In genomic region chr11:11265994-11266606, GRCh38 we compare ENCODE assay signal across 8 cellular contexts.
DNase-seq lines count a peak whose midpoint lies in the region; ATAC-seq, FAIRE-seq and TF ChIP-seq lines count a peak whose summit lies in the region.

No MANE protein-coding gene starts in this region.

- no peaks in the 10 kb centered on the region for H3K9me3 Mint-ChIP-seq in CD8-positive, alpha-beta memory T cell
- no peaks in the 10 kb centered on the region for H3K9me3 Mint-ChIP-seq in activated CD4-positive, alpha-beta T cell treated with anti-CD3 and anti-CD28 coated beads, Interleukin-2, amount 10 ng/mL, durations not matched to agents 24 days and 14 days
- no peaks in the 10 kb centered on the region for H3K9me3 Mint-ChIP-seq in nephron

- FAIRE-seq in urothelium cell line (lab: Jason Lieb, UNC), result no peak

- no peaks in the 10 kb centered on the region for H3K9me3 ChIP-seq in CD8-positive, alpha-beta memory T cell (ENCODE audit: low read length)
- no peaks in the 10 kb centered on the region for H3K9me3 ChIP-seq in effector memory CD4-positive, alpha-beta T cell (ENCODE audit: control insufficient read depth, low read length)

- POLR2A ChIA-PET in CD8-positive, alpha-beta memory T cell (lab: Charles Lee), result no interaction called here

- H3K4me1 Mint-ChIP-seq in CD8-positive, alpha-beta memory T cell, result no peaks in the 10 kb centered on the region
- H3K4me1 Mint-ChIP-seq in activated CD4-positive, alpha-beta T cell treated with anti-CD3 and anti-CD28 coated beads, Interleukin-2, amount 10 ng/mL, durations not matched to agents 24 days and 14 days, result no peaks in the 10 kb centered on the region
- H3K4me1 Mint-ChIP-seq in nephron, result peaks cover 8% of the 10 kb centered on the region

- H3K4me1 ChIP-seq in CD8-positive, alpha-beta memory T cell (ENCODE audit: insufficient read depth, low read length), result no peaks in the 10 kb centered on the region
- H3K4me1 ChIP-seq in effector memory CD4-positive, alpha-beta T cell (ENCODE audit: control insufficient read depth, insufficient read depth, low read length, poor library complexity, severe bottlenecking), result no peaks in the 10 kb centered on the region

- intact Hi-C loops in activated CD4-positive, alpha-beta T cell treated with anti-CD3 and anti-CD28 coated beads, Interleukin-2, amount 10 ng/mL, durations not matched to agents 24 days and 14 days (cut with micrococcal nuclease), result loop anchor here (1.0 to 10.0 kb wide), 3 partner anchors 237 to 521 kb away; no protein-coding TSS in a partner anchor

- H3K4me3 ChIP-seq in CD8-positive, alpha-beta memory T cell (ENCODE audit: low read length), result no peak overlapping the region
- H3K4me3 ChIP-seq in effector memory CD4-positive, alpha-beta T cell (ENCODE audit: insufficient read depth, low read depth, low read length, poor library complexity, severe bottlenecking), result no peak overlapping the region

- no peaks in the 10 kb centered on the region for H3K36me3 Mint-ChIP-seq in CD8-positive, alpha-beta memory T cell
- H3K36me3 Mint-ChIP-seq in activated CD4-positive, alpha-beta T cell treated with anti-CD3 and anti-CD28 coated beads, Interleukin-2, amount 10 ng/mL, durations not matched to agents 24 days and 14 days (ENCODE audit: low read depth), result no peaks in the 10 kb centered on the region
- no peaks in the 10 kb centered on the region for H3K36me3 Mint-ChIP-seq in nephron (ENCODE audit: low read depth)

- H3K27me3 ChIP-seq in CD8-positive, alpha-beta memory T cell (ENCODE audit: insufficient read depth, low read length, poor library complexity, severe bottlenecking), result no peaks in the 10 kb centered on the region
- no peaks in the 10 kb centered on the region for H3K27me3 ChIP-seq in effector memory CD4-positive, alpha-beta T cell (replicated peaks; ENCODE audit: control insufficient read depth, insufficient read depth, low read length, poor library complexity, severe bottlenecking)

- no peak overlapping the region for H3K27ac ChIP-seq in CD8-positive, alpha-beta memory T cell (ENCODE audit: low read depth, low read length)
- no peak overlapping the region for H3K27ac ChIP-seq in effector memory CD4-positive, alpha-beta T cell (ENCODE audit: insufficient read depth, low read length, poor library complexity, severe bottlenecking)

- no peaks in the 10 kb centered on the region for H3K36me3 ChIP-seq in CD8-positive, alpha-beta memory T cell (ENCODE audit: insufficient read depth, low read length)
- no peaks in the 10 kb centered on the region for H3K36me3 ChIP-seq in effector memory CD4-positive, alpha-beta T cell (ENCODE audit: control insufficient read depth, insufficient read depth, low read length)

- peak; percentile 4 to 59 (median 30) for DNase-seq in CD8-positive, alpha-beta memory T cell
- peak; percentile 32 for DNase-seq in NCI-H1105 treated with DMSO at 0.1 percent for 48 hours (lab: John Stamatoyannopoulos, UW)
- peak; percentile 89 for DNase-seq in activated CD4-positive, alpha-beta T cell treated with anti-CD3 and anti-CD28 coated beads, Interleukin-2, amount 10 ng/mL, durations not matched to agents 24 days and 14 days
- DNase-seq in effector memory CD4-positive, alpha-beta T cell, result peak; percentile 16 to 40 (median 31)
- peak; percentile 72 for DNase-seq in urothelium cell line (ENCODE audit: low spot score)
- no peak for DNase-seq in KG1 (lab: John Stamatoyannopoulos, UW)

- H3K27ac Mint-ChIP-seq in CD8-positive, alpha-beta memory T cell, result no peak overlapping the region
- H3K27ac Mint-ChIP-seq in activated CD4-positive, alpha-beta T cell treated with anti-CD3 and anti-CD28 coated beads, Interleukin-2, amount 10 ng/mL, durations not matched to agents 24 days and 14 days, result no peak overlapping the region
- no peak overlapping the region for H3K27ac Mint-ChIP-seq in nephron

- peak; percentile 51 to 67 (median 55) for TF ChIP-seq CTCF in nephron (IDR thresholded peaks at IDR 0.05; ENCODE audit: unreplicated experiment in 3 of 3)

- H3K27me3 Mint-ChIP-seq in CD8-positive, alpha-beta memory T cell, result peaks cover 14 to 34% of the 10 kb centered on the region in 2 donors
- peaks cover 4% of the 10 kb centered on the region for H3K27me3 Mint-ChIP-seq in activated CD4-positive, alpha-beta T cell treated with anti-CD3 and anti-CD28 coated beads, Interleukin-2, amount 10 ng/mL, durations not matched to agents 24 days and 14 days
- peaks cover 21% of the 10 kb centered on the region for H3K27me3 Mint-ChIP-seq in nephron (ENCODE audit: low read depth)

- H3K4me3 Mint-ChIP-seq in CD8-positive, alpha-beta memory T cell, result no peak overlapping the region
- H3K4me3 Mint-ChIP-seq in activated CD4-positive, alpha-beta T cell treated with anti-CD3 and anti-CD28 coated beads, Interleukin-2, amount 10 ng/mL, durations not matched to agents 24 days and 14 days, result no peak overlapping the region
- H3K4me3 Mint-ChIP-seq in nephron, result no peak overlapping the region

- ATAC-seq in GM21390 (IDR thresholded peaks at IDR 0.05; ENCODE audit: unreplicated experiment), result peak; percentile 57

- CTCF ChIA-PET in CD8-positive, alpha-beta memory T cell (lab: Charles Lee), result no interaction called here
